In genomic region chr12:76785407-76785806, GRCh38 we compare ENCODE assay signal across 18 cellular contexts.
"Had no signal": no experiment of that assay in that cellular context is flagged by ENCODE, and none has a peak within 500 bp of the region (broad histone marks: within the 10 kb centered on the region; RNA-seq: fewer than 3 reads in every experiment).

No MANE protein-coding gene starts in this region.

- H3K27me3 ChIP-seq: colonic mucosa, esophagus squamous epithelium, upper lobe of left lung had no signal

- H3K36me3 ChIP-seq: colonic mucosa, esophagus squamous epithelium, upper lobe of left lung had no signal

- H3K4me1 Mint-ChIP-seq: activated CD8-positive, alpha-beta memory T cell treated with anti-CD3 and anti-CD28 coated beads, Interleukin-2, amount 10 ng/mL, durations not matched to agents 7 days and 5 days had no signal

- H3K4me3 ChIP-seq: colonic mucosa, esophagus squamous epithelium, upper lobe of left lung had no signal

- H3K4me1 ChIP-seq: colonic mucosa had no signal

- ATAC-seq: activated CD8-positive, alpha-beta memory T cell treated with anti-CD3 and anti-CD28 coated beads, Interleukin-2, amount 10 ng/mL, durations not matched to agents 7 days and 5 days had no signal

- H3K27ac Mint-ChIP-seq: activated CD8-positive, alpha-beta memory T cell treated with anti-CD3 and anti-CD28 coated beads, Interleukin-2, amount 10 ng/mL, durations not matched to agents 7 days and 5 days; activated naive CD4-positive, alpha-beta T cell treated with anti-CD3 and anti-CD28 coated beads for 36 hours; activated T-helper 2 cell treated with anti-CD3 and anti-CD28 coated beads, Interferon-gamma antibody, Interleukin-2, Interleukin-4, amounts not matched to agents 10 μg/mL and 5 μg/mL and 100 μg/mL, durations not matched to agents 14 hours and 24 hours and 36 hours had no signal

- H3K4me3 Mint-ChIP-seq: activated CD8-positive, alpha-beta memory T cell treated with anti-CD3 and anti-CD28 coated beads, Interleukin-2, amount 10 ng/mL, durations not matched to agents 7 days and 5 days; activated naive CD4-positive, alpha-beta T cell treated with anti-CD3 and anti-CD28 coated beads for 36 hours; nephron had no signal

- H3K9me3 ChIP-seq: colonic mucosa, esophagus squamous epithelium, upper lobe of left lung had no signal

- H3K27me3 Mint-ChIP-seq: activated CD8-positive, alpha-beta memory T cell treated with anti-CD3 and anti-CD28 coated beads, Interleukin-2, amount 10 ng/mL, durations not matched to agents 7 days and 5 days had no signal

- DNase-seq: activated CD4-positive, alpha-beta T cell treated with anti-CD3 and anti-CD28 coated beads for 1 hour; activated CD4-positive, alpha-beta T cell treated with anti-CD3 and anti-CD28 coated beads, Interleukin-2, amount 50 U/mL, for 4 hours; activated CD8-positive, alpha-beta memory T cell treated with anti-CD3 and anti-CD28 coated beads, Interleukin-2, amount 10 ng/mL, durations not matched to agents 7 days and 5 days; activated naive CD4-positive, alpha-beta T cell treated with anti-CD3 and anti-CD28 coated beads for 36 hours; activated T-cell treated with anti-CD3 and anti-CD28 coated beads, Interleukin-2, amount 50 U/mL, for 1 hour; caudate nucleus; colonic mucosa; esophagus squamous epithelium; glutamatergic neuron; left ventricle myocardium superior; nucleus accumbens; stimulated activated CD4-positive, alpha-beta T cell treated with anti-CD3 and anti-CD28 coated beads, Interleukin-2, amount 100 ng/mL, for 48 hours; stimulated activated naive CD4-positive, alpha-beta T cell treated with Interleukin-2 at 50 U/mL for 16 hours; substantia nigra; T-helper 1 cell; upper lobe of left lung had no signal

- H3K27ac ChIP-seq: colonic mucosa, upper lobe of left lung had no signal

- H3K9me3 Mint-ChIP-seq: activated T-helper 2 cell treated with anti-CD3 and anti-CD28 coated beads, Interferon-gamma antibody, Interleukin-2, Interleukin-4, amounts not matched to agents 10 μg/mL and 5 μg/mL and 100 μg/mL, durations not matched to agents 14 hours and 24 hours and 36 hours had no signal
